Comparison of ENCODE assay signal across 8 cellular contexts in genomic region chr11:14642873-14643696, GRCh38. TPM values are rescaled to one million over a fixed set of nuclear protein-coding genes. Genes with fewer than 3 reads are reported as not detected.
A peak's percentile ranks its signal among the peaks of the same experiment; 100 is the strongest.
DNase-seq lines count a peak whose midpoint lies in the region; ATAC-seq and TF ChIP-seq lines count a peak whose summit lies in the region.

No MANE protein-coding gene starts in this region.

- no peak for ATAC-seq in aorta (ENCODE audit: low FRiP score)

- intact Hi-C loops in aorta (cut with DNase I), result loop anchor here (5.0 kb wide), 3 partner anchors 106 to 249 kb away; partner anchors contain the start of genes CYP2R1 (in 2 of the 2) and PSMA1 (in 1 of the 2)

- H3K4me1 ChIP-seq in BLaER1 treated with 17β-estradiol and CSF1 and Interleukin-3, amounts not matched to agents 10 nM and 100 nM, result peaks cover 5 to 57% (median 24%) of the 10 kb centered on the region in 10 experiments; a peak in 19 of 20 replicates
- H3K4me1 ChIP-seq in Loucy (ENCODE audit: insufficient read depth, low read length, poor library complexity, severe bottlenecking) (peaks cover 59% of the 10 kb centered on the region), muscle layer of colon (ENCODE audit: insufficient read depth, low read length) (peaks cover 33% of the 10 kb centered on the region), aorta (ENCODE audit: control insufficient read depth in 1 of 2, insufficient read depth in 2 of 2, low read length in 2 of 2) (peaks cover 2 to 5% of the 10 kb centered on the region in 2 donors)

- peaks cover 19 to 40% (median 36%) of the 10 kb centered on the region in 11 experiments; a peak in 19 of 22 replicates for H4K20me1 ChIP-seq in BLaER1 treated with 17β-estradiol and CSF1 and Interleukin-3, amounts not matched to agents 10 nM and 100 nM
- peaks cover 42% of the 10 kb centered on the region for H4K20me1 ChIP-seq in Loucy (ENCODE audit: insufficient read depth, low read length, poor library complexity, severe bottlenecking)

- no peaks in the 10 kb centered on the region for H3K9me3 ChIP-seq in BLaER1 treated with 17β-estradiol and CSF1 and Interleukin-3, amounts not matched to agents 10 nM and 100 nM (replicated peaks in 1 of 11)
- H3K9me3 ChIP-seq in Loucy (ENCODE audit: insufficient read depth, low read depth, low read length) (no peaks in the 10 kb centered on the region), muscle layer of colon (ENCODE audit: low read length) (no peaks in the 10 kb centered on the region), aorta (ENCODE audit: control insufficient read depth, low read length) (no peaks in the 10 kb centered on the region)

- peaks cover 96% of the 10 kb centered on the region for H3K79me2 ChIP-seq in Loucy (ENCODE audit: insufficient read depth, low read length)

- DNase-seq in brain microvascular endothelial cell (no peak), aorta (no peak), GOT3 (lab: John Stamatoyannopoulos, UW) (no peak), GM03348 (ENCODE audit: low spot score) (no peak)
- DNase-seq in effector CD8-positive, alpha-beta T cell (lab: John Stamatoyannopoulos, UW), result no peak

- in situ Hi-C loops in brain microvascular endothelial cell (cut with HindIII; ENCODE audit: low pct_ligation_motif_present, low sequenced_read_pairs), result no loop called here

- H3K4me2 ChIP-seq in BLaER1 treated with 17β-estradiol and CSF1 and Interleukin-3, amounts not matched to agents 10 nM and 100 nM, result peak overlapping the region; percentile 76 to 98 (median 90)
- peak overlapping the region; percentile 91 for H3K4me2 ChIP-seq in Loucy (ENCODE audit: low read depth, low read length, poor library complexity, severe bottlenecking)

- H3K27me3 ChIP-seq in BLaER1 treated with 17β-estradiol and CSF1 and Interleukin-3, amounts not matched to agents 10 nM and 100 nM, result peaks cover 0 to 39% (median 33%) of the 10 kb centered on the region in 11 experiments; a peak in 17 of 22 replicates
- H3K27me3 ChIP-seq in Loucy (ENCODE audit: insufficient read depth, low read length, poor library complexity, severe bottlenecking) (no peaks in the 10 kb centered on the region), brain microvascular endothelial cell (replicated peaks) (peaks cover 5% of the 10 kb centered on the region), muscle layer of colon (ENCODE audit: control insufficient read depth in 1 of 2, insufficient read depth in 2 of 2, low read length in 2 of 2) (no peaks in the 10 kb centered on the region), aorta (ENCODE audit: control insufficient read depth in 1 of 2, insufficient read depth in 2 of 2, low read length in 1 of 2) (no peaks in the 10 kb centered on the region)

- 24% methylated on average over 52 of the region's 52 CpGs for WGBS in aorta, 2 donors

- H3K9me2 ChIP-seq in Loucy (replicated peaks; ENCODE audit: low read depth, low read length), result no peaks in the 10 kb centered on the region

- peaks cover 0 to 14% (median 0%) of the 10 kb centered on the region in 11 experiments; a peak in 2 of 22 replicates for H3K36me3 ChIP-seq in BLaER1 treated with 17β-estradiol and CSF1 and Interleukin-3, amounts not matched to agents 10 nM and 100 nM
- H3K36me3 ChIP-seq in Loucy (ENCODE audit: insufficient read depth, low read length) (no peaks in the 10 kb centered on the region), brain microvascular endothelial cell (replicated peaks) (no peaks in the 10 kb centered on the region), muscle layer of colon (ENCODE audit: insufficient read depth, low read length) (no peaks in the 10 kb centered on the region), aorta (ENCODE audit: control insufficient read depth in 1 of 2, insufficient read depth in 2 of 2, low read length in 1 of 2) (no peaks in the 10 kb centered on the region)

- peak overlapping the region; percentile 89 to 98 (median 95) for H3K9ac ChIP-seq in BLaER1 treated with 17β-estradiol and CSF1 and Interleukin-3, amounts not matched to agents 10 nM and 100 nM
- H3K9ac ChIP-seq in Loucy (ENCODE audit: low read depth, low read length, poor library complexity, severe bottlenecking), result peak overlapping the region; percentile 90
- no peak overlapping the region for H3K9ac ChIP-seq in muscle layer of colon (ENCODE audit: low read length)

- peak overlapping the region; percentile 88 to 97 (median 92) for H3K27ac ChIP-seq in BLaER1 treated with 17β-estradiol and CSF1 and Interleukin-3, amounts not matched to agents 10 nM and 100 nM
- H3K27ac ChIP-seq in brain microvascular endothelial cell (no peak overlapping the region), muscle layer of colon (ENCODE audit: low read depth, low read length) (peak overlapping the region; percentile 73), aorta (ENCODE audit: low read depth in 1 of 2, low read length in 2 of 2) (peak overlapping the region in 1 of 2 donors; percentile 67)

- peak overlapping the region; percentile 86 to 99 (median 92) for H3K4me3 ChIP-seq in BLaER1 treated with 17β-estradiol and CSF1 and Interleukin-3, amounts not matched to agents 10 nM and 100 nM
- peak overlapping the region; percentile 93 for H3K4me3 ChIP-seq in Loucy (ENCODE audit: low read length, poor library complexity, severe bottlenecking)
- peak overlapping the region; percentile 71 for H3K4me3 ChIP-seq in brain microvascular endothelial cell (ENCODE audit: low read depth, low read length)
- peak overlapping the region; percentile 84 to 88 for H3K4me3 ChIP-seq in muscle layer of colon (ENCODE audit: low read depth in 1 of 2, low read length in 2 of 2)
- peak overlapping the region; percentile 43 to 79 for H3K4me3 ChIP-seq in aorta (ENCODE audit: low read length in 2 of 2)

- TF ChIP-seq CTCF in Loucy (conservative IDR thresholded peaks at IDR 0.05; ENCODE audit: low read length) (no peak), brain microvascular endothelial cell (IDR thresholded peaks at IDR 0.05; ENCODE audit: low read depth, low read length, missing control alignments) (no peak)

- no peaks in the 10 kb centered on the region for H3F3A ChIP-seq in Loucy (ENCODE audit: low read depth)

- H2AFZ ChIP-seq in Loucy (ENCODE audit: low read length), result no peak overlapping the region

RNA-seq across cellular contexts. Expression of gene PDE3B, which starts 0.5 kb away (rescaled TPM):
- 10 to 100 TPM; 12.3 to 15.1 TPM for total RNA-seq in aorta
- 1 to 10 TPM; 2.5 to 3.0 TPM for polyA plus RNA-seq in aorta
